ENCODE assay signal across 11 cellular contexts in the genomic region with DNA sequence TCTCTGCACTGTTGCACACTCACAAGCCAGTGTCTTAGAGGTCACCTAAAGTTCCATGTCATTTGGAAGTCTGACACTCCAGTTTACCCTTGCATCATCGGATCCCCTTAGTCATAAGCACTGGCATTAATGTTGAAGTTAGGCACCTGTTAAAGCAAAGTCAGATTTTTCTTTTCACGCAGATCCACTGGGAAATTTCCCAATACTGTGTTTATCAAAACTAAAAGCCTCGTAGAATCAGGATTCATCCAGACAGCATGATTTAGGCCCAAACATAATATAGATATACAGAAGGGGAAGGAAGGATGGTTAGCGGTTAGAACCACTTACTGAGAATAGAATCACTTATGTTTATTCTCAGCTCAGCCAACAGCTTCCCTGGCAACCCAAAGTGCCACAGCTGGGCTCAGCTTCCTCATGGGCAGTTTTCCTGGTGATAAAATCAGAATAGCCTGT. TPM values are rescaled to one million over a fixed set of nuclear protein-coding genes. Genes with fewer than 3 reads are reported as not detected.
DNase-seq lines count a peak whose midpoint lies in the region; ATAC-seq and TF ChIP-seq lines count a peak whose summit lies in the region.
"Had no signal": no experiment of that assay in that cellular context is flagged by ENCODE, and none has a peak within 500 bp of the region (broad histone marks: within the 10 kb centered on the region; RNA-seq: fewer than 3 reads in every experiment).

No MANE protein-coding gene starts in this region.

- peaks cover 3% of the 10 kb centered on the region for H3K27me3 Mint-ChIP-seq in activated CD8-positive, alpha-beta memory T cell treated with anti-CD3 and anti-CD28 coated beads, Interleukin-2, amount 10 ng/mL, durations not matched to agents 7 days and 5 days

- CTCF ChIA-PET in activated CD8-positive, alpha-beta memory T cell treated with anti-CD3 and anti-CD28 coated beads, Interleukin-2, amount 10 ng/mL, durations not matched to agents 7 days and 5 days (lab: Charles Lee), result interaction anchor here (1.5 kb wide), 1 partner anchor 11 kb away, joined by 3 read pairs; no protein-coding TSS in a partner anchor

- H3K36me3 Mint-ChIP-seq in activated CD8-positive, alpha-beta memory T cell treated with anti-CD3 and anti-CD28 coated beads, Interleukin-2, amount 10 ng/mL, durations not matched to agents 7 days and 5 days, result no peaks in the 10 kb centered on the region
- H3K36me3 Mint-ChIP-seq: CD8-positive, alpha-beta memory T cell had no signal

- peak overlapping the region; percentile 10 for H3K27ac Mint-ChIP-seq in activated CD8-positive, alpha-beta memory T cell treated with anti-CD3 and anti-CD28 coated beads, Interleukin-2, amount 10 ng/mL, durations not matched to agents 7 days and 5 days

- no peaks in the 10 kb centered on the region for H3K36me3 ChIP-seq in tibial artery
- H3K36me3 ChIP-seq: ascending aorta, SJSA1 had no signal

- no peak for TF ChIP-seq POLR2A in erythroblast (IDR thresholded peaks at IDR 0.05; ENCODE audit: low read length)

- intact Hi-C loops in tibial artery (cut with DNase I; ENCODE audit: low total_unique reads), result no loop called here

- no peak overlapping the region for H3K4me3 ChIP-seq in fibroblast of the aortic adventitia (ENCODE audit: low read depth, low read length)
- H3K4me3 ChIP-seq in tibial artery, result no peak overlapping the region
- H3K4me3 ChIP-seq: ascending aorta, SJSA1 had no signal

- H3K4me3 Mint-ChIP-seq in activated CD8-positive, alpha-beta memory T cell treated with anti-CD3 and anti-CD28 coated beads, Interleukin-2, amount 10 ng/mL, durations not matched to agents 7 days and 5 days, result no peak overlapping the region
- H3K4me3 Mint-ChIP-seq: CD8-positive, alpha-beta memory T cell had no signal

- H3K9me3 Mint-ChIP-seq in activated CD8-positive, alpha-beta memory T cell treated with anti-CD3 and anti-CD28 coated beads, Interleukin-2, amount 10 ng/mL, durations not matched to agents 7 days and 5 days (ENCODE audit: low read depth), result no peaks in the 10 kb centered on the region
- H3K9me3 Mint-ChIP-seq: CD8-positive, alpha-beta memory T cell had no signal

- peaks cover 0 to 26% (median 9%) of the 10 kb centered on the region in 4 donors for H3K4me1 ChIP-seq in tibial artery
- H3K4me1 ChIP-seq: SJSA1 had no signal

- H3K9me3 ChIP-seq in tibial artery, result no peaks in the 10 kb centered on the region
- H3K9me3 ChIP-seq: ascending aorta, SJSA1 had no signal

- TF ChIP-seq CTCF in fibroblast of the aortic adventitia (IDR thresholded peaks at IDR 0.05; ENCODE audit: insufficient read depth, low read length) (no peak), tibial artery (IDR thresholded peaks at IDR 0.05) (no peak)

- peak; percentile 70 for ATAC-seq in activated CD8-positive, alpha-beta memory T cell treated with anti-CD3 and anti-CD28 coated beads, Interleukin-2, amount 10 ng/mL, durations not matched to agents 7 days and 5 days

- peak; percentile 46 for DNase-seq in activated CD8-positive, alpha-beta memory T cell treated with anti-CD3 and anti-CD28 coated beads, Interleukin-2, amount 10 ng/mL, durations not matched to agents 7 days and 5 days
- DNase-seq in activated CD8-positive, alpha-beta memory T cell treated with anti-CD3 and anti-CD28 coated beads for 24 hours, result no peak
- DNase-seq in NCI-H2029 (lab: John Stamatoyannopoulos, UW) (peak; percentile 59), fibroblast of the aortic adventitia (ENCODE audit: low read depth) (peak; percentile 61), tibial artery (peak in 1 of 2 donors; percentile 34), erythroblast (lab: John Stamatoyannopoulos, UW) (no peak), COLO829 (ENCODE audit: low spot score) (no peak), hepatic stellate cell (ENCODE audit: low spot score) (no peak)
- DNase-seq: CD8-positive, alpha-beta memory T cell had no signal

- no peaks in the 10 kb centered on the region for H3K27me3 ChIP-seq in tibial artery
- H3K27me3 ChIP-seq: ascending aorta, SJSA1 had no signal

- H3K27ac ChIP-seq in tibial artery, result peak overlapping the region; percentile 38 to 39
- H3K27ac ChIP-seq: SJSA1 had no signal

- H3K4me1 Mint-ChIP-seq in activated CD8-positive, alpha-beta memory T cell treated with anti-CD3 and anti-CD28 coated beads, Interleukin-2, amount 10 ng/mL, durations not matched to agents 7 days and 5 days, result peaks cover 17% of the 10 kb centered on the region

RNA-seq across cellular contexts. Expression of gene HAPSTR1, which starts 30.1 kb away (rescaled TPM):
- total RNA-seq in activated CD8-positive, alpha-beta memory T cell treated with anti-CD3 and anti-CD28 coated beads, Interleukin-2, amount 10 ng/mL, durations not matched to agents 7 days and 5 days, result 10 to 100 TPM; 52.3 to 63.8 TPM
- total RNA-seq in fibroblast of the aortic adventitia (ENCODE audit: low replicate concordance), result 77.6 and 86.3 TPM in 2 replicates

Comparison
In these comparisons a context has a peak if more than half of its experiments do, and no peak if none do; other contexts are left out.
1. DNase-seq: peak in activated CD8-positive, alpha-beta memory T cell treated with anti-CD3 and anti-CD28 coated beads, Interleukin-2, amount 10 ng/mL, durations not matched to agents 7 days and 5 days (single experiment), NCI-H2029 (single experiment) and fibroblast of the aortic adventitia (single experiment); none in activated CD8-positive, alpha-beta memory T cell treated with anti-CD3 and anti-CD28 coated beads for 24 hours (single experiment), erythroblast (0 of 2), COLO829 (single experiment) and hepatic stellate cell (single experiment).